ENCODE assay signal across 1 cellular context in the genomic region with DNA sequence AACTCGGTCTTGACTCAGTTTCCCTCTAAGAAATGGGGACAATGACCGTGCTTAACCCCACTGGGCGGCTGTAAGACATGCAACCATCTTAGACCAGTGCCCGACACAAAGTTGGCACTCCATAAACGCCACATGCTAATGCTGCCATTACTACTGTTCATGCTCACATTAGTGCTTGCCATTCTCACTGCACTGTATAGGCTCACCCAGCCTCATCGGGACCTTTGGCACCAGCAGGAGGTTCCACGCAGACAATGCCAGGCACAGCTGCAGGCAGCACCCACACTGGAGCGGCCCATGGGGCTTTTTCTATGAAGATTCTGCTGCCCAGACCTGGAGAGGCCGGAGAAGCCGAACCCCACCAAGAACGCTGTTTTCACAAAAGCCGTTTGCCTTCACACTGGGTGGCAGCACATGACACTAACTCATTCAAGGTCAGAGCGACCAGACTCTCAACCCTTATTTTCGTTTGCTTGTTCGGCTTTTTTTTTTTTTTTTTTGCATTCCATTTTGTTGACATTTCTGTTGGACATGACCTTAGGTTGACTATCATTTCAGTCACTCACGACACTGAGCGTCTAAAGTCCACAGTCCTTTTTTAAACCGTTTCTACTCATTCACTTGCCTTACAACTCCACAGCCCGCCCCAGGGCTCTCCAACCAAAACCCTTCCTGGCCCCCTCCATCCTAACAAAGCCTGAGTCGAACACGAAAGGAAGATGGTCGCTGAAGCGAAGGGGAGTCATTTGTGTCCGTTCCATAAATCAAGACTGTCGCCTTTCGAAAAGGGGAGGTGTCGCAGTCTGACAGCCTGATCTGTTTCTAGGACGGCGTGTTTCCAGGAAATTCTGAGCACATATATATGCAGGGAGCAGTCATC.
TF ChIP-seq lines count a peak whose summit lies in the region.

No MANE protein-coding gene starts in this region.

TF ChIP-seq in HepG2, 621 proteins besides CTCF, POLR2A, EP300 and RAD21 (continued from another document and continues in another):
- TF ChIP-seq, protein P1, sequence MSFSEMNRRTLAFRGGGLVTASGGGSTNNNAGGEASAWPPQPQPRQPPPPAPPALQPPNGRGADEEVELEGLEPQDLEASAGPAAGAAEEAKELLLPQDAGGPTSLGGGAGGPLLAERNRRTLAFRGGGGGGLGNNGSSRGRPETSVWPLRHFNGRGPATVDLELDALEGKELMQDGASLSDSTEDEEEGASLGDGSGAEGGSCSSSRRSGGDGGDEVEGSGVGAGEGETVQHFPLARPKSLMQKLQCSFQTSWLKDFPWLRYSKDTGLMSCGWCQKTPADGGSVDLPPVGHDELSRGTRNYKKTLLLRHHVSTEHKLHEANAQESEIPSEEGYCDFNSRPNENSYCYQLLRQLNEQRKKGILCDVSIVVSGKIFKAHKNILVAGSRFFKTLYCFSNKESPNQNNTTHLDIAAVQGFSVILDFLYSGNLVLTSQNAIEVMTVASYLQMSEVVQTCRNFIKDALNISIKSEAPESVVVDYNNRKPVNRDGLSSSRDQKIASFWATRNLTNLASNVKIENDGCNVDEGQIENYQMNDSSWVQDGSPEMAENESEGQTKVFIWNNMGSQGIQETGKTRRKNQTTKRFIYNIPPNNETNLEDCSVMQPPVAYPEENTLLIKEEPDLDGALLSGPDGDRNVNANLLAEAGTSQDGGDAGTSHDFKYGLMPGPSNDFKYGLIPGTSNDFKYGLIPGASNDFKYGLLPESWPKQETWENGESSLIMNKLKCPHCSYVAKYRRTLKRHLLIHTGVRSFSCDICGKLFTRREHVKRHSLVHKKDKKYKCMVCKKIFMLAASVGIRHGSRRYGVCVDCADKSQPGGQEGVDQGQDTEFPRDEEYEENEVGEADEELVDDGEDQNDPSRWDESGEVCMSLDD (CRISPR knock-in tag; IDR thresholded peaks at IDR 0.05; ENCODE audit: borderline replicate concordance) = no peak
- TF ChIP-seq ZNF460 (CRISPR knock-in tag; IDR thresholded peaks at IDR 0.05; ENCODE audit: borderline replicate concordance) = no peak
- peak; percentile 68 for TF ChIP-seq BHLHE40 (IDR thresholded peaks at IDR 0.05; ENCODE audit: low read length)
- 0 out of 2 replicates have a peak, but pooled peaks have one; percentile 23 for TF ChIP-seq ZNF547 (CRISPR knock-in tag; IDR thresholded peaks at IDR 0.05)
- TF ChIP-seq ZNF777 (CRISPR knock-in tag; IDR thresholded peaks at IDR 0.05) = no peak
- peak; percentile 56 for TF ChIP-seq PHF8 (CRISPR knock-in tag; IDR thresholded peaks at IDR 0.05)
- TF ChIP-seq KMT2A (CRISPR knock-in tag; IDR thresholded peaks at IDR 0.05) = no peak
- TF ChIP-seq GPN1 (CRISPR knock-in tag; IDR thresholded peaks at IDR 0.05; ENCODE audit: borderline replicate concordance) = no peak
- no peak for TF ChIP-seq HMG20B (CRISPR knock-in tag; conservative IDR thresholded peaks at IDR 0.05)
- no peak for TF ChIP-seq IRX3 (CRISPR knock-in tag; IDR thresholded peaks at IDR 0.05; ENCODE audit: borderline replicate concordance, low read depth)
- TF ChIP-seq ZNF326 (CRISPR knock-in tag; IDR thresholded peaks at IDR 0.05; ENCODE audit: borderline replicate concordance) = no peak
- TF ChIP-seq ZNF180 (CRISPR knock-in tag; IDR thresholded peaks at IDR 0.05; ENCODE audit: borderline replicate concordance, low read depth) = no peak
- TF ChIP-seq ZSCAN29 (CRISPR knock-in tag; conservative IDR thresholded peaks at IDR 0.05) = no peak
- TF ChIP-seq MLXIP (CRISPR knock-in tag; IDR thresholded peaks at IDR 0.05; ENCODE audit: borderline replicate concordance) = no peak
- TF ChIP-seq SKI (IDR thresholded peaks at IDR 0.05; ENCODE audit: partially characterized antibody) = peak; percentile 98
- TF ChIP-seq, protein P2, sequence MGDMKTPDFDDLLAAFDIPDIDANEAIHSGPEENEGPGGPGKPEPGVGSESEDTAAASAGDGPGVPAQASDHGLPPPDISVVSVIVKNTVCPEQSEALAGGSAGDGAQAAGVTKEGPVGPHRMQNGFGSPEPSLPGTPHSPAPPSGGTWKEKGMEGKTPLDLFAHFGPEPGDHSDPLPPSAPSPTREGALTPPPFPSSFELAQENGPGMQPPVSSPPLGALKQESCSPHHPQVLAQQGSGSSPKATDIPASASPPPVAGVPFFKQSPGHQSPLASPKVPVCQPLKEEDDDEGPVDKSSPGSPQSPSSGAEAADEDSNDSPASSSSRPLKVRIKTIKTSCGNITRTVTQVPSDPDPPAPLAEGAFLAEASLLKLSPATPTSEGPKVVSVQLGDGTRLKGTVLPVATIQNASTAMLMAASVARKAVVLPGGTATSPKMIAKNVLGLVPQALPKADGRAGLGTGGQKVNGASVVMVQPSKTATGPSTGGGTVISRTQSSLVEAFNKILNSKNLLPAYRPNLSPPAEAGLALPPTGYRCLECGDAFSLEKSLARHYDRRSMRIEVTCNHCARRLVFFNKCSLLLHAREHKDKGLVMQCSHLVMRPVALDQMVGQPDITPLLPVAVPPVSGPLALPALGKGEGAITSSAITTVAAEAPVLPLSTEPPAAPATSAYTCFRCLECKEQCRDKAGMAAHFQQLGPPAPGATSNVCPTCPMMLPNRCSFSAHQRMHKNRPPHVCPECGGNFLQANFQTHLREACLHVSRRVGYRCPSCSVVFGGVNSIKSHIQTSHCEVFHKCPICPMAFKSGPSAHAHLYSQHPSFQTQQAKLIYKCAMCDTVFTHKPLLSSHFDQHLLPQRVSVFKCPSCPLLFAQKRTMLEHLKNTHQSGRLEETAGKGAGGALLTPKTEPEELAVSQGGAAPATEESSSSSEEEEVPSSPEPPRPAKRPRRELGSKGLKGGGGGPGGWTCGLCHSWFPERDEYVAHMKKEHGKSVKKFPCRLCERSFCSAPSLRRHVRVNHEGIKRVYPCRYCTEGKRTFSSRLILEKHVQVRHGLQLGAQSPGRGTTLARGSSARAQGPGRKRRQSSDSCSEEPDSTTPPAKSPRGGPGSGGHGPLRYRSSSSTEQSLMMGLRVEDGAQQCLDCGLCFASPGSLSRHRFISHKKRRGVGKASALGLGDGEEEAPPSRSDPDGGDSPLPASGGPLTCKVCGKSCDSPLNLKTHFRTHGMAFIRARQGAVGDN (CRISPR knock-in tag; IDR thresholded peaks at IDR 0.05) = peak; percentile 74
- no peak for TF ChIP-seq ZSCAN22 (CRISPR knock-in tag; IDR thresholded peaks at IDR 0.05)
- TF ChIP-seq SKIL (CRISPR knock-in tag; IDR thresholded peaks at IDR 0.05; ENCODE audit: borderline replicate concordance) = peak; percentile 81
- no peak for TF ChIP-seq JARID2 (CRISPR knock-in tag; IDR thresholded peaks at IDR 0.05; ENCODE audit: insufficient replicate concordance)
- TF ChIP-seq, protein P3, sequence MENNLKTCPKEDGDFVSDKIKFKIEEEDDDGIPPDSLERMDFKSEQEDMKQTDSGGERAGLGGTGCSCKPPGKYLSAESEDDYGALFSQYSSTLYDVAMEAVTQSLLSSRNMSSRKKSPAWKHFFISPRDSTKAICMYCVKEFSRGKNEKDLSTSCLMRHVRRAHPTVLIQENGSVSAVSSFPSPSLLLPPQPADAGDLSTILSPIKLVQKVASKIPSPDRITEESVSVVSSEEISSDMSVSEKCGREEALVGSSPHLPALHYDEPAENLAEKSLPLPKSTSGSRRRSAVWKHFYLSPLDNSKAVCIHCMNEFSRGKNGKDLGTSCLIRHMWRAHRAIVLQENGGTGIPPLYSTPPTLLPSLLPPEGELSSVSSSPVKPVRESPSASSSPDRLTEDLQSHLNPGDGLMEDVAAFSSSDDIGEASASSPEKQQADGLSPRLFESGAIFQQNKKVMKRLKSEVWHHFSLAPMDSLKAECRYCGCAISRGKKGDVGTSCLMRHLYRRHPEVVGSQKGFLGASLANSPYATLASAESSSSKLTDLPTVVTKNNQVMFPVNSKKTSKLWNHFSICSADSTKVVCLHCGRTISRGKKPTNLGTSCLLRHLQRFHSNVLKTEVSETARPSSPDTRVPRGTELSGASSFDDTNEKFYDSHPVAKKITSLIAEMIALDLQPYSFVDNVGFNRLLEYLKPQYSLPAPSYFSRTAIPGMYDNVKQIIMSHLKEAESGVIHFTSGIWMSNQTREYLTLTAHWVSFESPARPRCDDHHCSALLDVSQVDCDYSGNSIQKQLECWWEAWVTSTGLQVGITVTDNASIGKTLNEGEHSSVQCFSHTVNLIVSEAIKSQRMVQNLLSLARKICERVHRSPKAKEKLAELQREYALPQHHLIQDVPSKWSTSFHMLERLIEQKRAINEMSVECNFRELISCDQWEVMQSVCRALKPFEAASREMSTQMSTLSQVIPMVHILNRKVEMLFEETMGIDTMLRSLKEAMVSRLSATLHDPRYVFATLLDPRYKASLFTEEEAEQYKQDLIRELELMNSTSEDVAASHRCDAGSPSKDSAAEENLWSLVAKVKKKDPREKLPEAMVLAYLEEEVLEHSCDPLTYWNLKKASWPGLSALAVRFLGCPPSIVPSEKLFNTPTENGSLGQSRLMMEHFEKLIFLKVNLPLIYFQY (CRISPR knock-in tag; IDR thresholded peaks at IDR 0.05; ENCODE audit: borderline replicate concordance) = 0 out of 2 replicates have a peak, but pooled peaks have one; percentile 27
- TF ChIP-seq, protein P4, sequence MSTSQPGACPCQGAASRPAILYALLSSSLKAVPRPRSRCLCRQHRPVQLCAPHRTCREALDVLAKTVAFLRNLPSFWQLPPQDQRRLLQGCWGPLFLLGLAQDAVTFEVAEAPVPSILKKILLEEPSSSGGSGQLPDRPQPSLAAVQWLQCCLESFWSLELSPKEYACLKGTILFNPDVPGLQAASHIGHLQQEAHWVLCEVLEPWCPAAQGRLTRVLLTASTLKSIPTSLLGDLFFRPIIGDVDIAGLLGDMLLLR (CRISPR knock-in tag; IDR thresholded peaks at IDR 0.05) = no peak
- TF ChIP-seq SIN3A (IDR thresholded peaks at IDR 0.05; ENCODE audit: borderline replicate concordance, low read depth, low read length) = 0 out of 2 replicates have a peak, but pooled peaks have one; percentile 47
- TF ChIP-seq ZNF496 (CRISPR knock-in tag; IDR thresholded peaks at IDR 0.05; ENCODE audit: insufficient replicate concordance) = no peak
- TF ChIP-seq ZNF615 (CRISPR knock-in tag; IDR thresholded peaks at IDR 0.05; ENCODE audit: borderline replicate concordance) = no peak
- TF ChIP-seq RBFOX2 (IDR thresholded peaks at IDR 0.05; ENCODE audit: low read depth, low read length) = peak; percentile 52; the same call in 1 of the 2 replicates
- 0 out of 2 replicates have a peak, but pooled peaks have one; percentile 40 for TF ChIP-seq POGK (CRISPR knock-in tag; conservative IDR thresholded peaks at IDR 0.05)
- peak; percentile 49; the same call in 1 of the 2 replicates for TF ChIP-seq ZNF12 (CRISPR knock-in tag; IDR thresholded peaks at IDR 0.05)
- TF ChIP-seq SP5 (CRISPR knock-in tag; IDR thresholded peaks at IDR 0.05; ENCODE audit: borderline replicate concordance, low read depth) = 0 out of 2 replicates have a peak, but pooled peaks have one; percentile 2
- peak; percentile 27; the same call in 1 of the 2 replicates for TF ChIP-seq TCF7 (IDR thresholded peaks at IDR 0.05; ENCODE audit: low read depth)
- no peak for TF ChIP-seq RFXANK (CRISPR knock-in tag; IDR thresholded peaks at IDR 0.05)
- TF ChIP-seq NFIC (IDR thresholded peaks at IDR 0.05; ENCODE audit: low read length) = peak; percentile 75; the same call in 1 of the 2 replicates
- no peak for TF ChIP-seq BRD4 (CRISPR knock-in tag; IDR thresholded peaks at IDR 0.05)
